ENCODE assay signal across 21 cellular contexts in genomic region chr4:183220246-183220645, GRCh38.
DNase-seq lines count a peak whose midpoint lies in the region; TF ChIP-seq lines count a peak whose summit lies in the region.
"Had no signal": no experiment of that assay in that cellular context is flagged by ENCODE, and none has a peak within 500 bp of the region (broad histone marks: within the 10 kb centered on the region; RNA-seq: fewer than 3 reads in every experiment).

No MANE protein-coding gene starts in this region.

- H3K4ac ChIP-seq in mesenchymal stem cell (ENCODE audit: low read depth in 1 of 2, low read length in 2 of 2) = no peak overlapping the region

- no peak overlapping the region for H2AK5ac ChIP-seq in mesenchymal stem cell (ENCODE audit: low read length, severe bottlenecking)

- no peaks in the 10 kb centered on the region for H3K9me3 ChIP-seq in mesenchymal stem cell (ENCODE audit: control insufficient read depth, low read length)
- H3K9me3 ChIP-seq: BE2C, BLaER1 had no signal

- WGBS in mesenchymal stem cell = no CpG with 5 or more reads among the region's 4 CpGs

- no peak overlapping the region for H2BK120ac ChIP-seq in mesenchymal stem cell (ENCODE audit: low read depth, low read length)

- no peaks in the 10 kb centered on the region for H3K27me3 Mint-ChIP-seq in chondrocyte (ENCODE audit: low read depth)

- H3K36me3 ChIP-seq in mesenchymal stem cell (ENCODE audit: control insufficient read depth in 1 of 2, insufficient read depth in 2 of 2, low read depth in 1 of 2, low read length in 2 of 2) = no peaks in the 10 kb centered on the region
- H3K36me3 ChIP-seq: BE2C, BLaER1 had no signal

- H3K9ac ChIP-seq in mesenchymal stem cell (ENCODE audit: low read length) = no peak overlapping the region
- H3K9ac ChIP-seq: BLaER1 had no signal

- no peaks in the 10 kb centered on the region for H3K27me3 ChIP-seq in mesenchymal stem cell (ENCODE audit: control insufficient read depth in 1 of 2, insufficient read depth in 1 of 2, low read length in 2 of 2)
- H3K27me3 ChIP-seq: BE2C, BLaER1 had no signal

- DNase-seq in chondrocyte (ENCODE audit: low spot score) (no peak), kidney glomerular epithelial cell (lab: John Stamatoyannopoulos, UW) (peak; percentile 25), mesenchymal stem cell (no peak), renal cortical epithelial cell (ENCODE audit: low read depth) (peak; percentile 68), NCI-H1092 treated with DMSO at 0.1 percent for 48 hours (lab: John Stamatoyannopoulos, UW) (no peak), HuH-7 (ENCODE audit: low spot score) (no peak), NCI-H2081 (lab: John Stamatoyannopoulos, UW) (no peak), posterior cingulate gyrus (no peak)
- DNase-seq: 8988T; ACHN; BE2C; C1 segment of cervical spinal cord; Calu3; CD4-positive, alpha-beta memory T cell; CD4-positive, CD25-positive, alpha-beta regulatory T cell; CD8-positive, alpha-beta memory T cell; COR-L47; DMS79 treated with DMSO at 0.1 percent for 48 hours; GF-D8 had no signal

- H3K79me1 ChIP-seq in mesenchymal stem cell (replicated peaks; ENCODE audit: low read length, poor library complexity, severe bottlenecking) = peaks cover 1% of the 10 kb centered on the region

- H2BK5ac ChIP-seq in mesenchymal stem cell (ENCODE audit: low read depth, low read length, poor library complexity, severe bottlenecking) = no peak overlapping the region

- H3K27ac ChIP-seq in mesenchymal stem cell (ENCODE audit: low read length, poor library complexity, severe bottlenecking) = peak overlapping the region; percentile 56
- H3K27ac ChIP-seq: BLaER1 had no signal

- intact Hi-C loops in posterior cingulate gyrus (cut with DNase I) = no loop called here

- peak overlapping the region; percentile 6 for H3K4me2 ChIP-seq in mesenchymal stem cell (ENCODE audit: low read length, poor library complexity, severe bottlenecking)
- H3K4me2 ChIP-seq: BLaER1 had no signal

- no peak overlapping the region for H4K8ac ChIP-seq in mesenchymal stem cell (ENCODE audit: low read length)

- H3K4me1 ChIP-seq in mesenchymal stem cell (ENCODE audit: control insufficient read depth, insufficient read depth, low read depth, low read length) = peaks cover 3% of the 10 kb centered on the region
- H3K4me1 ChIP-seq: BE2C, BLaER1 had no signal

- no peak overlapping the region for H2AFZ ChIP-seq in mesenchymal stem cell (ENCODE audit: low read depth, low read length)

- H3K23ac ChIP-seq in mesenchymal stem cell (ENCODE audit: low read length in 2 of 2) = no peak overlapping the region

- no peak overlapping the region for H3K4me3 ChIP-seq in mesenchymal stem cell (ENCODE audit: insufficient read depth in 1 of 2, low read depth in 1 of 2, low read length in 2 of 2)
- H3K4me3 ChIP-seq: BLaER1 had no signal

- no peak overlapping the region for H3K18ac ChIP-seq in mesenchymal stem cell (ENCODE audit: low read depth in 1 of 2, low read length in 2 of 2)

- no peak overlapping the region for H3K4me3 Mint-ChIP-seq in chondrocyte (ENCODE audit: unreplicated experiment)
- H3K4me3 Mint-ChIP-seq: CD14-positive monocyte; CD4-positive, alpha-beta memory T cell; CD4-positive, CD25-positive, alpha-beta regulatory T cell; CD8-positive, alpha-beta memory T cell had no signal

- no peak overlapping the region for H3K14ac ChIP-seq in mesenchymal stem cell (ENCODE audit: low read length in 2 of 2)

- no peaks in the 10 kb centered on the region for H3K9me3 Mint-ChIP-seq in chondrocyte (ENCODE audit: low read depth)
- H3K9me3 Mint-ChIP-seq: CD14-positive monocyte; CD4-positive, alpha-beta memory T cell; CD8-positive, alpha-beta memory T cell had no signal

- H3K4me1 Mint-ChIP-seq in chondrocyte (ENCODE audit: low read depth) = peaks cover 15% of the 10 kb centered on the region
- H3K4me1 Mint-ChIP-seq: CD4-positive, alpha-beta memory T cell; CD4-positive, CD25-positive, alpha-beta regulatory T cell; CD8-positive, alpha-beta memory T cell had no signal

- TF ChIP-seq CTCF in chondrocyte (IDR thresholded peaks at IDR 0.05) = no peak

- H3K36me3 Mint-ChIP-seq in chondrocyte (ENCODE audit: low read depth) = peaks cover 2% of the 10 kb centered on the region
- H3K36me3 Mint-ChIP-seq: CD14-positive monocyte; CD4-positive, alpha-beta memory T cell; CD4-positive, CD25-positive, alpha-beta regulatory T cell; CD8-positive, alpha-beta memory T cell had no signal

- H2BK12ac ChIP-seq in mesenchymal stem cell (ENCODE audit: low read length in 2 of 2) = no peak overlapping the region

- no peak overlapping the region for H2BK15ac ChIP-seq in mesenchymal stem cell (ENCODE audit: low read depth, poor library complexity, severe bottlenecking)

- H4K91ac ChIP-seq in mesenchymal stem cell (ENCODE audit: low read length) = no peak overlapping the region

- H3K27ac Mint-ChIP-seq in chondrocyte (ENCODE audit: unreplicated experiment) = peak overlapping the region; percentile 90
- H3K27ac Mint-ChIP-seq: CD14-positive monocyte; CD4-positive, alpha-beta memory T cell; CD4-positive, CD25-positive, alpha-beta regulatory T cell; CD8-positive, alpha-beta memory T cell had no signal

Comparison
In these comparisons a context has a peak if more than half of its experiments do, and no peak if none do; other contexts are left out.
1. DNase-seq: peak in kidney glomerular epithelial cell (single experiment) and renal cortical epithelial cell (single experiment); none in chondrocyte (single experiment), mesenchymal stem cell (single experiment), NCI-H1092 treated with DMSO at 0.1 percent for 48 hours (single experiment), HuH-7 (single experiment), NCI-H2081 (0 of 2) and posterior cingulate gyrus (0 of 10).